ENCODE assay signal across 8 cellular contexts in the genomic region with DNA sequence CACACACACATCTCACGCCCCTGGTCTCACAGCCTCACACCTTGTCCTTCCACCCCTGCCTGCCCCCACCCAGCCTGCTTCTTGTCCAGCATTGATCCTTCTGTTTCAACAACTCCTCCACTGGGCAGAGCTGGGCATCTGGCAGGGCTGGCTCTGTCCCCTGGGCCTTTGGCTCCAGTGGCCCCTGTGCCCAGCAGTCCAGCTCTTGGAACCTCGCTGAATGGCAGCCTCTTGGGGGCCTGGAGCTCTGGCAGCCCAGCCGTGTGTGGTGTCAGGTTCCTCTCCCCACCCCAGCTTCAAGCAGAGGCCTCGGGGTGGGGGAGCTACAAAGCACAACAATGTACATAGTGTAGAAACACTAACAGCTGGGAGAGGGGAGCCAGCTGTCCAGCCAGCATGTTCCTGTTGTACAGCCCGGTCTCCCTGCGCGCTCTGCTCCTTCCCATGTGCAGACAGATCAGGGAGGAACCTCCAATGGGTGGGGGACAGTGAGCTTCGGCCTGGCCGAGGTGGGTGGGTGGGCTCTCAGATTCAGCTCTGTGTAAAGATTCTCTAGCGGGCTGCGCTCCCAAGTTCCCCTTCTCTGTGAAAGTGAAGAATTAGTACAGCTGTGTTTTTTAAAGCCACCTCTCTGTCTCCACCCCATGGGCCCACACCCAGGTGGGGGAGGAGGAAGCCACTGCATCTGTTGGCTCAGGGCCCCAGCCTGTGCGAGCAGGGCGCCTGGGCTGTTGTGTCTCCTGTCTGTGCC. TPM values are rescaled to one million over a fixed set of nuclear protein-coding genes. Genes with fewer than 3 reads are reported as not detected.
A peak's percentile ranks its signal among the peaks of the same experiment; 100 is the strongest.
DNase-seq lines count a peak whose midpoint lies in the region; ATAC-seq and TF ChIP-seq lines count a peak whose summit lies in the region.

No MANE protein-coding gene starts in this region.

- H3K4me1 Mint-ChIP-seq in immature natural killer cell: peaks cover 43 to 48% of the 10 kb centered on the region in 2 donors

- no peaks in the 10 kb centered on the region for H3K27me3 ChIP-seq in KMS-11 (ENCODE audit: insufficient read depth, low read depth)

- no peak for TF ChIP-seq CTCF in KMS-11 (conservative IDR thresholded peaks at IDR 0.05; ENCODE audit: low read depth, low read length)

- H3K4me3 ChIP-seq in KMS-11 (IDR thresholded peaks at IDR 0.05; ENCODE audit: insufficient read depth, low read depth, low read length): no peak overlapping the region

- peak overlapping the region; percentile 17; the same call in 1 of the 2 replicates for H3K27ac ChIP-seq in KMS-11
- peak overlapping the region; percentile 95 for H3K27ac ChIP-seq in angular gyrus (ENCODE audit: low read depth, low read length)

- H3K4me1 ChIP-seq in KMS-11 (ENCODE audit: low read depth, poor library complexity, severe bottlenecking): peaks cover 52% of the 10 kb centered on the region

- H3K79me2 ChIP-seq in KMS-11 (ENCODE audit: insufficient read depth, low read depth): no peaks in the 10 kb centered on the region

- H3K36me3 ChIP-seq in KMS-11 (ENCODE audit: insufficient read depth): peaks cover 6% of the 10 kb centered on the region; the same call in 1 of the 2 replicates

- peak overlapping the region; percentile 53 to 97 (median 79) for H3K27ac Mint-ChIP-seq in immature natural killer cell

- ATAC-seq in stimulated activated naive CD8-positive, alpha-beta T cell treated with anti-CD3 and anti-CD28 coated beads, Interleukin-15, Interleukin-2, amounts not matched to agents 100 U/mL and 50 U/mL, for 24 hours: peak; percentile 9

- peaks cover 6% of the 10 kb centered on the region; the same call in 1 of the 2 replicates for H4K20me1 ChIP-seq in KMS-11 (ENCODE audit: insufficient read depth)

- DNase-seq in NCI-H1092 treated with DMSO at 0.1 percent for 48 hours (lab: John Stamatoyannopoulos, UW) (peak; percentile 18), NCI-H1092 (lab: John Stamatoyannopoulos, UW) (no peak), immature natural killer cell (peak in 2 of 3 donors; percentile 32 to 37), kidney tubule cell (ENCODE audit: low spot score) (no peak)
- no peak for DNase-seq in stimulated activated naive CD8-positive, alpha-beta T cell treated with anti-CD3 and anti-CD28 coated beads, Interleukin-15, Interleukin-2, amounts not matched to agents 100 U/mL and 50 U/mL, for 24 hours
- DNase-seq in effector CD8-positive, alpha-beta T cell (lab: John Stamatoyannopoulos, UW): no peak

- H3K4me3 Mint-ChIP-seq in immature natural killer cell: peak overlapping the region; percentile 62 to 87 (median 84)

- no peak overlapping the region for H2AFZ ChIP-seq in KMS-11 (ENCODE audit: low read depth)

- peaks cover 9 to 28% (median 19%) of the 10 kb centered on the region in 3 donors for H3K36me3 Mint-ChIP-seq in immature natural killer cell

- peaks cover 0 to 2% (median 0%) of the 10 kb centered on the region in 6 donors for H3K9me3 Mint-ChIP-seq in immature natural killer cell

- H3K9ac ChIP-seq in KMS-11: no peak overlapping the region

- peaks cover 0 to 5% (median 2%) of the 10 kb centered on the region in 3 donors for H3K27me3 Mint-ChIP-seq in immature natural killer cell (ENCODE audit: low read depth in 3 of 3)

- peak overlapping the region; percentile 24 for H3K4me2 ChIP-seq in KMS-11

RNA-seq across cellular contexts. Expression of gene ZMIZ2, which starts 19.4 kb away (rescaled TPM):
- 1 to 10 TPM in 2 of 3 donors, under 1 TPM in 1; 0.58 to 8.1 (median 3.3) TPM for polyA plus RNA-seq in immature natural killer cell

RNA-seq across cellular contexts. Expression of gene PPIA, which starts 28.4 kb away (rescaled TPM):
- 1,000 to 10,000 TPM; 2,627 to 4,215 (median 3,741) TPM for polyA plus RNA-seq in immature natural killer cell

Comparison
In these comparisons a context has a peak if more than half of its experiments do, and no peak if none do; other contexts are left out.
1. DNase-seq: peak in NCI-H1092 treated with DMSO at 0.1 percent for 48 hours (single experiment) and immature natural killer cell (2 of 3); none in NCI-H1092 (single experiment), stimulated activated naive CD8-positive, alpha-beta T cell treated with anti-CD3 and anti-CD28 coated beads, Interleukin-15, Interleukin-2, amounts not matched to agents 100 U/mL and 50 U/mL, for 24 hours (single experiment), effector CD8-positive, alpha-beta T cell (single experiment) and kidney tubule cell (single experiment).